ENCODE assay signal across 8 cellular contexts in genomic region chr22:29907753-29908515, GRCh38. TPM values are rescaled to one million over a fixed set of nuclear protein-coding genes. Genes with fewer than 3 reads are reported as not detected.
A peak's percentile ranks its signal among the peaks of the same experiment; 100 is the strongest.
DNase-seq lines count a peak whose midpoint lies in the region; ATAC-seq and TF ChIP-seq lines count a peak whose summit lies in the region.

No MANE protein-coding gene starts in this region.

- TF ChIP-seq CTCF in left ventricle myocardium inferior (IDR thresholded peaks at IDR 0.05; ENCODE audit: borderline replicate concordance) (no peak), MM.1S (IDR thresholded peaks at IDR 0.05; ENCODE audit: low read length) (no peak)

- H3K27ac ChIP-seq in left ventricle myocardium inferior (replicated peaks) (peak overlapping the region; percentile 42), MM.1S (ENCODE audit: low read length) (no peak overlapping the region)

- no peak overlapping the region for H3K4me3 Mint-ChIP-seq in activated CD4-positive, alpha-beta memory T cell treated with anti-CD3 and anti-CD28 coated beads for 36 hours
- H3K4me3 Mint-ChIP-seq in activated CD4-positive, alpha-beta memory T cell treated with anti-CD3 and anti-CD28 coated beads, Interleukin-2, amount 10 ng/mL, durations not matched to agents 7 days and 5 days: no peak overlapping the region
- no peak overlapping the region for H3K4me3 Mint-ChIP-seq in activated naive CD8-positive, alpha-beta T cell treated with anti-CD3 and anti-CD28 coated beads for 36 hours

- ATAC-seq in HG03565 (IDR thresholded peaks at IDR 0.05; ENCODE audit: unreplicated experiment): no peak

- DNase-seq in activated CD4-positive, alpha-beta memory T cell treated with anti-CD3 and anti-CD28 coated beads for 36 hours: peak; percentile 46
- no peak for DNase-seq in activated CD4-positive, alpha-beta memory T cell treated with anti-CD3 and anti-CD28 coated beads, Interleukin-2, amount 10 ng/mL, durations not matched to agents 7 days and 5 days
- DNase-seq in NCI-H2107 (lab: John Stamatoyannopoulos, UW): peak; percentile 28
- peak; percentile 4 for DNase-seq in activated naive CD8-positive, alpha-beta T cell treated with anti-CD3 and anti-CD28 coated beads for 36 hours
- peak; percentile 72 for DNase-seq in left ventricle myocardium inferior
- DNase-seq in MM.1S: no peak

- H3K4me2 ChIP-seq in skeletal muscle satellite cell (ENCODE audit: low read length) (peak overlapping the region; percentile 55), MM.1S (ENCODE audit: low read depth, low read length) (no peak overlapping the region)

- H3K9me3 ChIP-seq in left ventricle myocardium inferior (replicated peaks) (no peaks in the 10 kb centered on the region), skeletal muscle satellite cell (replicated peaks; ENCODE audit: low read length) (no peaks in the 10 kb centered on the region), MM.1S (replicated peaks; ENCODE audit: insufficient read depth, low read length) (no peaks in the 10 kb centered on the region)

- intact Hi-C loops in activated CD4-positive, alpha-beta memory T cell treated with anti-CD3 and anti-CD28 coated beads for 36 hours (cut with micrococcal nuclease): no loop called here
- intact Hi-C loops in left ventricle myocardium inferior (cut with micrococcal nuclease): no loop called here

- CTCF ChIA-PET in activated CD4-positive, alpha-beta memory T cell treated with anti-CD3 and anti-CD28 coated beads for 36 hours (lab: Charles Lee): interaction anchor here (1.8 kb wide), 1 partner anchor 25 kb away, joined by 6 read pairs; the partner anchor contains the start of gene MTMR3
- CTCF ChIA-PET in activated CD4-positive, alpha-beta memory T cell treated with anti-CD3 and anti-CD28 coated beads, Interleukin-2, amount 10 ng/mL, durations not matched to agents 7 days and 5 days (lab: Charles Lee): interaction anchor here (1.0 to 1.1 kb wide), 2 partner anchors 25 to 282 kb away, joined by 3 to 5 read pairs; partner anchors contain the start of gene MTMR3

- H3K9me2 ChIP-seq in MM.1S (replicated peaks; ENCODE audit: insufficient read depth, low read length): no peaks in the 10 kb centered on the region

- H3K9me3 Mint-ChIP-seq in activated CD4-positive, alpha-beta memory T cell treated with anti-CD3 and anti-CD28 coated beads for 36 hours: no peaks in the 10 kb centered on the region
- H3K9me3 Mint-ChIP-seq in activated CD4-positive, alpha-beta memory T cell treated with anti-CD3 and anti-CD28 coated beads, Interleukin-2, amount 10 ng/mL, durations not matched to agents 7 days and 5 days: no peaks in the 10 kb centered on the region
- H3K9me3 Mint-ChIP-seq in activated naive CD8-positive, alpha-beta T cell treated with anti-CD3 and anti-CD28 coated beads for 36 hours: no peaks in the 10 kb centered on the region

- H3K4me3 ChIP-seq in left ventricle myocardium inferior (no peak overlapping the region), skeletal muscle satellite cell (ENCODE audit: low read length) (no peak overlapping the region), MM.1S (ENCODE audit: low read length) (no peak overlapping the region)

- no peaks in the 10 kb centered on the region for H3K36me3 Mint-ChIP-seq in activated CD4-positive, alpha-beta memory T cell treated with anti-CD3 and anti-CD28 coated beads for 36 hours
- H3K36me3 Mint-ChIP-seq in activated CD4-positive, alpha-beta memory T cell treated with anti-CD3 and anti-CD28 coated beads, Interleukin-2, amount 10 ng/mL, durations not matched to agents 7 days and 5 days (ENCODE audit: low read depth): no peaks in the 10 kb centered on the region
- H3K36me3 Mint-ChIP-seq in activated naive CD8-positive, alpha-beta T cell treated with anti-CD3 and anti-CD28 coated beads for 36 hours: no peaks in the 10 kb centered on the region

- H3F3A ChIP-seq in MM.1S (ENCODE audit: insufficient read depth, low read length): no peaks in the 10 kb centered on the region

- H4K20me1 ChIP-seq in MM.1S (ENCODE audit: insufficient read depth, low read length): no peaks in the 10 kb centered on the region; the same call in 1 of the 2 replicates

- H3K27me3 Mint-ChIP-seq in activated CD4-positive, alpha-beta memory T cell treated with anti-CD3 and anti-CD28 coated beads for 36 hours: no peaks in the 10 kb centered on the region
- H3K27me3 Mint-ChIP-seq in activated CD4-positive, alpha-beta memory T cell treated with anti-CD3 and anti-CD28 coated beads, Interleukin-2, amount 10 ng/mL, durations not matched to agents 7 days and 5 days: no peaks in the 10 kb centered on the region
- H3K27me3 Mint-ChIP-seq in activated naive CD8-positive, alpha-beta T cell treated with anti-CD3 and anti-CD28 coated beads for 36 hours: no peaks in the 10 kb centered on the region

- H3K4me1 ChIP-seq in left ventricle myocardium inferior (peaks cover 74% of the 10 kb centered on the region), skeletal muscle satellite cell (ENCODE audit: control insufficient read depth, insufficient read depth, low read length) (peaks cover 24% of the 10 kb centered on the region), MM.1S (ENCODE audit: low read length) (no peaks in the 10 kb centered on the region)

- POLR2A ChIA-PET in activated CD4-positive, alpha-beta memory T cell treated with anti-CD3 and anti-CD28 coated beads for 36 hours (lab: Charles Lee): interaction anchor here (0.7 to 1.4 kb wide), 2 partner anchors 70 to 372 kb away, joined by 3 to 4 read pairs; partner anchors contain the start of gene ASCC2
- POLR2A ChIA-PET in activated CD4-positive, alpha-beta memory T cell treated with anti-CD3 and anti-CD28 coated beads, Interleukin-2, amount 10 ng/mL, durations not matched to agents 7 days and 5 days (lab: Charles Lee): interaction anchor here (0.8 kb wide), 1 partner anchor 9 kb away, joined by 3 read pairs; no protein-coding TSS in a partner anchor

- H3K36me3 ChIP-seq in left ventricle myocardium inferior (no peaks in the 10 kb centered on the region), skeletal muscle satellite cell (ENCODE audit: insufficient read depth, low read length) (no peaks in the 10 kb centered on the region), MM.1S (replicated peaks; ENCODE audit: insufficient read depth, low read length) (no peaks in the 10 kb centered on the region)

- peaks cover 42% of the 10 kb centered on the region for H3K4me1 Mint-ChIP-seq in activated CD4-positive, alpha-beta memory T cell treated with anti-CD3 and anti-CD28 coated beads for 36 hours (ENCODE audit: low read depth)
- no peaks in the 10 kb centered on the region for H3K4me1 Mint-ChIP-seq in activated CD4-positive, alpha-beta memory T cell treated with anti-CD3 and anti-CD28 coated beads, Interleukin-2, amount 10 ng/mL, durations not matched to agents 7 days and 5 days
- H3K4me1 Mint-ChIP-seq in activated naive CD8-positive, alpha-beta T cell treated with anti-CD3 and anti-CD28 coated beads for 36 hours: peaks cover 42% of the 10 kb centered on the region

- no peak overlapping the region for H3K9ac ChIP-seq in skeletal muscle satellite cell (ENCODE audit: low read depth, low read length)
- no peak overlapping the region for H3K9ac ChIP-seq in MM.1S (ENCODE audit: low read length)

- H3K27ac Mint-ChIP-seq in activated CD4-positive, alpha-beta memory T cell treated with anti-CD3 and anti-CD28 coated beads for 36 hours: no peak overlapping the region
- no peak overlapping the region for H3K27ac Mint-ChIP-seq in activated CD4-positive, alpha-beta memory T cell treated with anti-CD3 and anti-CD28 coated beads, Interleukin-2, amount 10 ng/mL, durations not matched to agents 7 days and 5 days
- no peak overlapping the region for H3K27ac Mint-ChIP-seq in activated naive CD8-positive, alpha-beta T cell treated with anti-CD3 and anti-CD28 coated beads for 36 hours

- peaks cover 85% of the 10 kb centered on the region for H3K79me2 ChIP-seq in MM.1S (ENCODE audit: low read length)

- H3K27me3 ChIP-seq in left ventricle myocardium inferior (ENCODE audit: low read depth): no peaks in the 10 kb centered on the region
- H3K27me3 ChIP-seq in skeletal muscle satellite cell (ENCODE audit: control insufficient read depth, insufficient read depth, low read length): no peaks in the 10 kb centered on the region
- no peaks in the 10 kb centered on the region for H3K27me3 ChIP-seq in MM.1S (replicated peaks; ENCODE audit: insufficient read depth, low read length)

- no peak overlapping the region for H2AFZ ChIP-seq in MM.1S (ENCODE audit: low read length)

RNA-seq across cellular contexts. Expression of gene MTMR3, which starts 25.0 kb away (rescaled TPM):
- 10 to 100 TPM; 22.7 to 25.3 TPM for total RNA-seq in activated CD4-positive, alpha-beta memory T cell treated with anti-CD3 and anti-CD28 coated beads for 36 hours
- total RNA-seq in activated CD4-positive, alpha-beta memory T cell treated with anti-CD3 and anti-CD28 coated beads, Interleukin-2, amount 10 ng/mL, durations not matched to agents 7 days and 5 days: 10 to 100 TPM; 33.1 to 35.3 TPM
- total RNA-seq in activated naive CD8-positive, alpha-beta T cell treated with anti-CD3 and anti-CD28 coated beads for 36 hours: 10 to 100 TPM; 16.3 to 16.9 TPM
- total RNA-seq in left ventricle myocardium inferior: 31.3 TPM
- total RNA-seq in skeletal muscle satellite cell (2012; rRNA removed): 9.6 and 18.3 TPM in 2 replicates

Comparison
In these comparisons a context has a peak if more than half of its experiments do, and no peak if none do; other contexts are left out.
1. DNase-seq: peak in activated CD4-positive, alpha-beta memory T cell treated with anti-CD3 and anti-CD28 coated beads for 36 hours (single experiment), NCI-H2107 (single experiment), activated naive CD8-positive, alpha-beta T cell treated with anti-CD3 and anti-CD28 coated beads for 36 hours (single experiment) and left ventricle myocardium inferior (single experiment); none in activated CD4-positive, alpha-beta memory T cell treated with anti-CD3 and anti-CD28 coated beads, Interleukin-2, amount 10 ng/mL, durations not matched to agents 7 days and 5 days (single experiment) and MM.1S (single experiment).